In genomic region chr11:83193315-83194283, GRCh38 we compare ENCODE assay signal across 1 cellular context.
TF ChIP-seq lines count a peak whose summit lies in the region.

Gene ANKRD42 (plus strand): TSS chr11:83193712. CDS start chr11:83194671, 959 bp downstream.

TF ChIP-seq in HEK293, 187 proteins besides CTCF, POLR2A, EP300 and RAD21 (continued from another document and continues in another):
- TF ChIP-seq ZNF280C (tag by site-specific recombination; IDR thresholded peaks at IDR 0.05) (no peak), SP3 (tag by site-specific recombination; IDR thresholded peaks at IDR 0.05) (no peak), ZNF274 (IDR thresholded peaks at IDR 0.05; ENCODE audit: low read length) (no peak), ZNF274 (tag by site-specific recombination; IDR thresholded peaks at IDR 0.05; ENCODE audit: borderline replicate concordance) (no peak), SCRT1 (tag by site-specific recombination; IDR thresholded peaks at IDR 0.05; ENCODE audit: borderline replicate concordance) (no peak), KLF17 (tag by site-specific recombination; IDR thresholded peaks at IDR 0.05) (no peak), ZNF704 (tag by site-specific recombination; IDR thresholded peaks at IDR 0.05) (no peak), ZNF624 (tag by site-specific recombination; IDR thresholded peaks at IDR 0.05) (no peak), ZNF521 (tag by site-specific recombination; IDR thresholded peaks at IDR 0.05) (no peak), ZBTB11 (tag by site-specific recombination; conservative IDR thresholded peaks at IDR 0.05; ENCODE audit: low read depth) (peak; percentile 75), ZBTB49 (tag by site-specific recombination; IDR thresholded peaks at IDR 0.05; ENCODE audit: low read depth) (no peak), ZNF843 (tag by site-specific recombination; IDR thresholded peaks at IDR 0.05) (no peak), ZNF777 (tag by site-specific recombination; IDR thresholded peaks at IDR 0.05; ENCODE audit: borderline replicate concordance) (no peak), ZFHX2 (tag by site-specific recombination; conservative IDR thresholded peaks at IDR 0.05) (peak; percentile 64; the same call in 1 of the 2 replicates), ZNF362 (tag by site-specific recombination; IDR thresholded peaks at IDR 0.05) (no peak), ZNF138 (tag by site-specific recombination; IDR thresholded peaks at IDR 0.05; ENCODE audit: borderline replicate concordance) (no peak), ZNF335 (tag by site-specific recombination; conservative IDR thresholded peaks at IDR 0.05) (peak; percentile 69), ZNF121 (tag by site-specific recombination; IDR thresholded peaks at IDR 0.05) (no peak), ZNF394 (tag by site-specific recombination; IDR thresholded peaks at IDR 0.05; ENCODE audit: borderline replicate concordance) (peak; percentile 85; the same call in 1 of the 2 replicates), MEIS1 (CRISPR knock-in tag; IDR thresholded peaks at IDR 0.05; ENCODE audit: borderline replicate concordance) (no peak), ZNF341 (tag by site-specific recombination; IDR thresholded peaks at IDR 0.05; ENCODE audit: low read depth) (peak; percentile 81; the same call in 1 of the 2 replicates), ZNF585B (tag by site-specific recombination; IDR thresholded peaks at IDR 0.05) (no peak), ZBTB48 (tag by site-specific recombination; IDR thresholded peaks at IDR 0.05) (no peak), ZNF555 (tag by site-specific recombination; conservative IDR thresholded peaks at IDR 0.05) (no peak), ZNF214 (tag by site-specific recombination; IDR thresholded peaks at IDR 0.05; ENCODE audit: borderline replicate concordance) (no peak), ZNF600 (tag by site-specific recombination; IDR thresholded peaks at IDR 0.05) (0 out of 2 replicates have a peak, but pooled peaks have one; percentile 19), ZNF10 (tag by site-specific recombination; IDR thresholded peaks at IDR 0.05) (no peak), ZNF707 (tag by site-specific recombination; IDR thresholded peaks at IDR 0.05) (no peak), SP7 (tag by site-specific recombination; IDR thresholded peaks at IDR 0.05) (0 out of 2 replicates have a peak, but pooled peaks have one; percentile 16), PRDM1 (tag by site-specific recombination; IDR thresholded peaks at IDR 0.05) (peak; percentile 84), SCRT2 (tag by site-specific recombination; IDR thresholded peaks at IDR 0.05) (no peak), GFI1B (tag by site-specific recombination; IDR thresholded peaks at IDR 0.05) (no peak), HOXD13 (CRISPR knock-in tag; IDR thresholded peaks at IDR 0.05; ENCODE audit: borderline replicate concordance) (no peak), ZNF560 (tag by site-specific recombination; IDR thresholded peaks at IDR 0.05; ENCODE audit: borderline replicate concordance) (no peak)
- TF ChIP-seq, protein P1, sequence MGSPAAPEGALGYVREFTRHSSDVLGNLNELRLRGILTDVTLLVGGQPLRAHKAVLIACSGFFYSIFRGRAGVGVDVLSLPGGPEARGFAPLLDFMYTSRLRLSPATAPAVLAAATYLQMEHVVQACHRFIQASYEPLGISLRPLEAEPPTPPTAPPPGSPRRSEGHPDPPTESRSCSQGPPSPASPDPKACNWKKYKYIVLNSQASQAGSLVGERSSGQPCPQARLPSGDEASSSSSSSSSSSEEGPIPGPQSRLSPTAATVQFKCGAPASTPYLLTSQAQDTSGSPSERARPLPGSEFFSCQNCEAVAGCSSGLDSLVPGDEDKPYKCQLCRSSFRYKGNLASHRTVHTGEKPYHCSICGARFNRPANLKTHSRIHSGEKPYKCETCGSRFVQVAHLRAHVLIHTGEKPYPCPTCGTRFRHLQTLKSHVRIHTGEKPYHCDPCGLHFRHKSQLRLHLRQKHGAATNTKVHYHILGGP (tag by site-specific recombination; IDR thresholded peaks at IDR 0.05) = no peak
- TF ChIP-seq, protein P2, sequence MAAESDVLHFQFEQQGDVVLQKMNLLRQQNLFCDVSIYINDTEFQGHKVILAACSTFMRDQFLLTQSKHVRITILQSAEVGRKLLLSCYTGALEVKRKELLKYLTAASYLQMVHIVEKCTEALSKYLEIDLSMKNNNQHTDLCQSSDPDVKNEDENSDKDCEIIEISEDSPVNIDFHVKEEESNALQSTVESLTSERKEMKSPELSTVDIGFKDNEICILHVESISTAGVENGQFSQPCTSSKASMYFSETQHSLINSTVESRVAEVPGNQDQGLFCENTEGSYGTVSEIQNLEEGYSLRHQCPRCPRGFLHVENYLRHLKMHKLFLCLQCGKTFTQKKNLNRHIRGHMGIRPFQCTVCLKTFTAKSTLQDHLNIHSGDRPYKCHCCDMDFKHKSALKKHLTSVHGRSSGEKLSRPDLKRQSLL (tag by site-specific recombination; IDR thresholded peaks at IDR 0.05) = no peak
- TF ChIP-seq, protein P3, sequence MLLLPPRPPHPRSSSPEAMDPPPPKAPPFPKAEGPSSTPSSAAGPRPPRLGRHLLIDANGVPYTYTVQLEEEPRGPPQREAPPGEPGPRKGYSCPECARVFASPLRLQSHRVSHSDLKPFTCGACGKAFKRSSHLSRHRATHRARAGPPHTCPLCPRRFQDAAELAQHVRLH (tag by site-specific recombination; IDR thresholded peaks at IDR 0.05) = no peak
- TF ChIP-seq, protein P4, sequence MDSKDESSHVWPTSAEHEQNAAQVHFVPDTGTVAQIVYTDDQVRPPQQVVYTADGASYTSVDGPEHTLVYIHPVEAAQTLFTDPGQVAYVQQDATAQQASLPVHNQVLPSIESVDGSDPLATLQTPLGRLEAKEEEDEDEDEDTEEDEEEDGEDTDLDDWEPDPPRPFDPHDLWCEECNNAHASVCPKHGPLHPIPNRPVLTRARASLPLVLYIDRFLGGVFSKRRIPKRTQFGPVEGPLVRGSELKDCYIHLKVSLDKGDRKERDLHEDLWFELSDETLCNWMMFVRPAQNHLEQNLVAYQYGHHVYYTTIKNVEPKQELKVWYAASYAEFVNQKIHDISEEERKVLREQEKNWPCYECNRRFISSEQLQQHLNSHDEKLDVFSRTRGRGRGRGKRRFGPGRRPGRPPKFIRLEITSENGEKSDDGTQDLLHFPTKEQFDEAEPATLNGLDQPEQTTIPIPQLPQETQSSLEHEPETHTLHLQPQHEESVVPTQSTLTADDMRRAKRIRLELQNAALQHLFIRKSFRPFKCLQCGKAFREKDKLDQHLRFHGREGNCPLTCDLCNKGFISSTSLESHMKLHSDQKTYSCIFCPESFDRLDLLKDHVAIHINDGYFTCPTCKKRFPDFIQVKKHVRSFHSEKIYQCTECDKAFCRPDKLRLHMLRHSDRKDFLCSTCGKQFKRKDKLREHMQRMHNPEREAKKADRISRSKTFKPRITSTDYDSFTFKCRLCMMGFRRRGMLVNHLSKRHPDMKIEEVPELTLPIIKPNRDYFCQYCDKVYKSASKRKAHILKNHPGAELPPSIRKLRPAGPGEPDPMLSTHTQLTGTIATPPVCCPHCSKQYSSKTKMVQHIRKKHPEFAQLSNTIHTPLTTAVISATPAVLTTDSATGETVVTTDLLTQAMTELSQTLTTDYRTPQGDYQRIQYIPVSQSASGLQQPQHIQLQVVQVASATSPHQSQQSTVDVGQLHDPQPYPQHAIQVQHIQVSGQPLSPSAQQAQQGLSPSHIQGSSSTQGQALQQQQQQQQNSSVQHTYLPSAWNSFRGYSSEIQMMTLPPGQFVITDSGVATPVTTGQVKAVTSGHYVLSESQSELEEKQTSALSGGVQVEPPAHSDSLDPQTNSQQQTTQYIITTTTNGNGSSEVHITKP (tag by site-specific recombination; IDR thresholded peaks at IDR 0.05) = no peak; the same call in 1 of the 2 replicates
- TF ChIP-seq, protein P5, sequence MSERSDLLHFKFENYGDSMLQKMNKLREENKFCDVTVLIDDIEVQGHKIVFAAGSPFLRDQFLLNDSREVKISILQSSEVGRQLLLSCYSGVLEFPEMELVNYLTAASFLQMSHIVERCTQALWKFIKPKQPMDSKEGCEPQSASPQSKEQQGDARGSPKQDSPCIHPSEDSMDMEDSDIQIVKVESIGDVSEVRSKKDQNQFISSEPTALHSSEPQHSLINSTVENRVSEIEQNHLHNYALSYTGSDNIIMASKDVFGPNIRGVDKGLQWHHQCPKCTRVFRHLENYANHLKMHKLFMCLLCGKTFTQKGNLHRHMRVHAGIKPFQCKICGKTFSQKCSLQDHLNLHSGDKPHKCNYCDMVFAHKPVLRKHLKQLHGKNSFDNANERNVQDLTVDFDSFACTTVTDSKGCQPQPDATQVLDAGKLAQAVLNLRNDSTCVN (tag by site-specific recombination; optimal IDR thresholded peaks at IDR 0.05) = peak; percentile 5
